Comparison of ENCODE assay signal across 1 cellular context in genomic region chr4:108620101-108620932, GRCh38.
TF ChIP-seq lines count a peak whose summit lies in the region.

RPL34 (plus strand) TSS chr4:108620576; CDS start chr4:108621960, 1,384 bp downstream.

TF ChIP-seq in K562, 482 proteins besides CTCF, POLR2A, EP300 and RAD21 (continued from another document and continues in another):
- TF ChIP-seq ZMIZ1 (IDR thresholded peaks at IDR 0.05; ENCODE audit: low read depth in 2 of 2, low read length in 2 of 2): no peak; a peak in 1 of 4 replicates
- peak; percentile 98 for TF ChIP-seq EP400 (IDR thresholded peaks at IDR 0.05)
- TF ChIP-seq RBFOX2 (IDR thresholded peaks at IDR 0.05; ENCODE audit: low read depth, low read length): peak; percentile 68
- no peak for TF ChIP-seq ZNF347 (CRISPR knock-in tag; IDR thresholded peaks at IDR 0.05; ENCODE audit: low read depth)
- no peak for TF ChIP-seq SMARCA4 (IDR thresholded peaks at IDR 0.05)
- TF ChIP-seq ZNF354B (CRISPR knock-in tag; IDR thresholded peaks at IDR 0.05): no peak
- TF ChIP-seq POLR2B (IDR thresholded peaks at IDR 0.05; ENCODE audit: low read depth, partially characterized antibody): peak; percentile 99
- no peak for TF ChIP-seq RBM22 (IDR thresholded peaks at IDR 0.05; ENCODE audit: low read depth, low read length, poor library complexity, severe bottlenecking)
- TF ChIP-seq TGIF2 (CRISPR knock-in tag; IDR thresholded peaks at IDR 0.05): no peak
- no peak for TF ChIP-seq ZNF398 (CRISPR knock-in tag; IDR thresholded peaks at IDR 0.05)
- TF ChIP-seq NFYB (IDR thresholded peaks at IDR 0.05; ENCODE audit: extremely low read depth, insufficient read length): no peak
- TF ChIP-seq ZNF133 (CRISPR knock-in tag; IDR thresholded peaks at IDR 0.05): no peak
- no peak for TF ChIP-seq HMG20A (CRISPR knock-in tag; conservative IDR thresholded peaks at IDR 0.05)
- TF ChIP-seq TOE1 (IDR thresholded peaks at IDR 0.05; ENCODE audit: borderline replicate concordance): peak; percentile 53
- TF ChIP-seq TOE1 (CRISPR knock-in tag; IDR thresholded peaks at IDR 0.05; ENCODE audit: borderline replicate concordance, low read depth): no peak
- no peak for TF ChIP-seq SRSF7 (optimal IDR thresholded peaks at IDR 0.05; ENCODE audit: low read depth, low read length)
- TF ChIP-seq ZBTB5 (IDR thresholded peaks at IDR 0.05): no peak
- no peak for TF ChIP-seq U2AF2 (optimal IDR thresholded peaks at IDR 0.05; ENCODE audit: low read depth, low read length)
- TF ChIP-seq ELF1 (tag; IDR thresholded peaks at IDR 0.05): peak; percentile 98
- peak; percentile 63 for TF ChIP-seq GTF2B (IDR thresholded peaks at IDR 0.05; ENCODE audit: extremely low read depth, insufficient read length)
- TF ChIP-seq PTBP1 (IDR thresholded peaks at IDR 0.05; ENCODE audit: low read depth, low read length): no peak
- 0 out of 2 replicates have a peak, but pooled peaks have one; percentile 14 for TF ChIP-seq SREBF1 (IDR thresholded peaks at IDR 0.05; ENCODE audit: borderline replicate concordance, low read depth, low read length)
- TF ChIP-seq JUN (IDR thresholded peaks at IDR 0.05; ENCODE audit: borderline replicate concordance, low read depth, low read length): peak; percentile 56; the same call in 1 of the 2 replicates
- TF ChIP-seq JUN (CRISPR knock-in tag; IDR thresholded peaks at IDR 0.05; ENCODE audit: borderline replicate concordance): no peak; the same call in 1 of the 2 replicates
- 0 out of 2 replicates have a peak, but pooled peaks have one; percentile 14 for TF ChIP-seq THAP12 (CRISPR knock-in tag; IDR thresholded peaks at IDR 0.05)
- TF ChIP-seq THRB (CRISPR knock-in tag; conservative IDR thresholded peaks at IDR 0.05): no peak
- no peak for TF ChIP-seq E4F1 (CRISPR knock-in tag; IDR thresholded peaks at IDR 0.05; ENCODE audit: borderline replicate concordance)
- peak; percentile 72 to 77; a peak in 3 of 4 replicates for TF ChIP-seq HDAC1 (IDR thresholded peaks at IDR 0.05)
- peak; percentile 84 to 99 (median 98) for TF ChIP-seq YY1 (IDR thresholded peaks at IDR 0.05; ENCODE audit: borderline replicate concordance in 1 of 3, control insufficient read depth in 1 of 3, extremely low read depth in 1 of 3, insufficient read depth in 3 of 3, insufficient read length in 1 of 3, insufficient replicate concordance in 2 of 3, low read depth in 1 of 3, low read length in 2 of 3)
- TF ChIP-seq ZNF551 (CRISPR knock-in tag; IDR thresholded peaks at IDR 0.05): no peak
- TF ChIP-seq HOMEZ (CRISPR knock-in tag; IDR thresholded peaks at IDR 0.05): no peak
- peak; percentile 79 for TF ChIP-seq GMEB1 (CRISPR knock-in tag; IDR thresholded peaks at IDR 0.05)
- no peak for TF ChIP-seq XRCC5 (IDR thresholded peaks at IDR 0.05; ENCODE audit: low read depth, low read length)
- TF ChIP-seq HSF4 (CRISPR knock-in tag; IDR thresholded peaks at IDR 0.05; ENCODE audit: borderline replicate concordance): no peak
- TF ChIP-seq KAT2B (IDR thresholded peaks at IDR 0.05; ENCODE audit: low read depth, low read length): no peak
- no peak for TF ChIP-seq SMARCE1 (IDR thresholded peaks at IDR 0.05)
- peak; percentile 75 for TF ChIP-seq MBD2 (IDR thresholded peaks at IDR 0.05; ENCODE audit: borderline replicate concordance, low read depth)
- TF ChIP-seq CEBPG (CRISPR knock-in tag; IDR thresholded peaks at IDR 0.05): peak; percentile 90
- peak; percentile 88 to 94 for TF ChIP-seq CEBPG (tag; conservative IDR thresholded peaks at IDR 0.05 in 1 of 2, IDR thresholded peaks at IDR 0.05 in 1 of 2)
- TF ChIP-seq NFE2L1 (tag; IDR thresholded peaks at IDR 0.05; ENCODE audit: borderline replicate concordance, low read depth): no peak
- TF ChIP-seq MAFK (IDR thresholded peaks at IDR 0.05; ENCODE audit: low read length): no peak
- TF ChIP-seq STAT5A (IDR thresholded peaks at IDR 0.05; ENCODE audit: borderline replicate concordance, low read length): peak; percentile 24; the same call in 1 of the 2 replicates
- no peak for TF ChIP-seq MTF1 (CRISPR knock-in tag; IDR thresholded peaks at IDR 0.05; ENCODE audit: borderline replicate concordance)
- TF ChIP-seq ZFPM2 (CRISPR knock-in tag; IDR thresholded peaks at IDR 0.05): no peak
- no peak for TF ChIP-seq KAT8 (IDR thresholded peaks at IDR 0.05; ENCODE audit: low read depth)
- TF ChIP-seq PKNOX1 (IDR thresholded peaks at IDR 0.05): peak; percentile 56
- no peak for TF ChIP-seq ZNF41 (CRISPR knock-in tag; conservative IDR thresholded peaks at IDR 0.05)
